In genomic region chr10:119478111-119479047, GRCh38 we compare ENCODE assay signal across 9 cellular contexts.
DNase-seq lines count a peak whose midpoint lies in the region; ATAC-seq lines count a peak whose summit lies in the region.
"Had no signal": no experiment of that assay in that cellular context is flagged by ENCODE, and none has a peak within 500 bp of the region (broad histone marks: within the 10 kb centered on the region; RNA-seq: fewer than 3 reads in every experiment).

No MANE protein-coding gene starts in this region.

- no peaks in the 10 kb centered on the region for H3K36me3 Mint-ChIP-seq in activated T-cell treated with anti-CD3 and anti-CD28 coated beads, Interleukin-2, amount 50 U/mL, for 4 hours (ENCODE audit: insufficient read depth)
- H3K36me3 Mint-ChIP-seq in T-helper 1 cell treated with Interleukin-12 subunit alpha and Interleukin-12 subunit beta and Interleukin-4 antibody, amounts not matched to agents 30 μg/mL and 1 μg/mL, for 36 hours (ENCODE audit: low read depth): peaks cover 2% of the 10 kb centered on the region
- H3K36me3 Mint-ChIP-seq in stimulated activated naive CD8-positive, alpha-beta T cell treated with anti-CD3 and anti-CD28 coated beads, Interleukin-15, Interleukin-2, amounts not matched to agents 100 ng/mL and 50 ng/mL, for 24 hours (ENCODE audit: low read depth): no peaks in the 10 kb centered on the region

- H3K4me3 Mint-ChIP-seq in activated T-cell treated with anti-CD3 and anti-CD28 coated beads, Interleukin-2, amount 50 U/mL, for 4 hours: peak overlapping the region; percentile 55
- H3K4me3 Mint-ChIP-seq in T-helper 1 cell treated with Interleukin-12 subunit alpha and Interleukin-12 subunit beta and Interleukin-4 antibody, amounts not matched to agents 30 μg/mL and 1 μg/mL, for 36 hours: peak overlapping the region; percentile 72
- peak overlapping the region; percentile 52 for H3K4me3 Mint-ChIP-seq in stimulated activated naive CD8-positive, alpha-beta T cell treated with anti-CD3 and anti-CD28 coated beads, Interleukin-15, Interleukin-2, amounts not matched to agents 100 ng/mL and 50 ng/mL, for 24 hours

- no peaks in the 10 kb centered on the region for H3K9me3 Mint-ChIP-seq in activated T-cell treated with anti-CD3 and anti-CD28 coated beads, Interleukin-2, amount 50 U/mL, for 4 hours
- H3K9me3 Mint-ChIP-seq in T-helper 1 cell treated with Interleukin-12 subunit alpha and Interleukin-12 subunit beta and Interleukin-4 antibody, amounts not matched to agents 30 μg/mL and 1 μg/mL, for 36 hours: peaks cover 3% of the 10 kb centered on the region
- no peaks in the 10 kb centered on the region for H3K9me3 Mint-ChIP-seq in stimulated activated naive CD8-positive, alpha-beta T cell treated with anti-CD3 and anti-CD28 coated beads, Interleukin-15, Interleukin-2, amounts not matched to agents 100 ng/mL and 50 ng/mL, for 24 hours

- ATAC-seq in activated T-cell treated with anti-CD3 and anti-CD28 coated beads, Interleukin-2, amount 50 U/mL, for 4 hours: peak; percentile 72 to 87
- peak; percentile 80 for ATAC-seq in HG02973 (IDR thresholded peaks at IDR 0.05; ENCODE audit: unreplicated experiment)

- H3K27me3 Mint-ChIP-seq in activated T-cell treated with anti-CD3 and anti-CD28 coated beads, Interleukin-2, amount 50 U/mL, for 4 hours (ENCODE audit: low read depth): no peaks in the 10 kb centered on the region
- no peaks in the 10 kb centered on the region for H3K27me3 Mint-ChIP-seq in T-helper 1 cell treated with Interleukin-12 subunit alpha and Interleukin-12 subunit beta and Interleukin-4 antibody, amounts not matched to agents 30 μg/mL and 1 μg/mL, for 36 hours (ENCODE audit: low read depth)
- H3K27me3 Mint-ChIP-seq in stimulated activated naive CD8-positive, alpha-beta T cell treated with anti-CD3 and anti-CD28 coated beads, Interleukin-15, Interleukin-2, amounts not matched to agents 100 ng/mL and 50 ng/mL, for 24 hours: no peaks in the 10 kb centered on the region

- peak overlapping the region; percentile 82 for H3K27ac Mint-ChIP-seq in T-helper 1 cell treated with Interleukin-12 subunit alpha and Interleukin-12 subunit beta and Interleukin-4 antibody, amounts not matched to agents 30 μg/mL and 1 μg/mL, for 36 hours
- peak overlapping the region; percentile 75 for H3K27ac Mint-ChIP-seq in stimulated activated naive CD8-positive, alpha-beta T cell treated with anti-CD3 and anti-CD28 coated beads, Interleukin-15, Interleukin-2, amounts not matched to agents 100 ng/mL and 50 ng/mL, for 24 hours

- DNase-seq in activated T-cell treated with anti-CD3 and anti-CD28 coated beads, Interleukin-2, amount 50 U/mL, for 4 hours: no peak
- DNase-seq in activated T-cell treated with anti-CD3 and anti-CD28 coated beads for 4 hours (no peak), AG20443 (ENCODE audit: low spot score) (no peak), dermis blood vessel endothelial cell (no peak), NCI-H524 (lab: John Stamatoyannopoulos, UW) (no peak)
- DNase-seq: NCI-H2029 treated with DMSO at 0.1 percent for 48 hours had no signal

- H3K4me1 Mint-ChIP-seq in activated T-cell treated with anti-CD3 and anti-CD28 coated beads, Interleukin-2, amount 50 U/mL, for 4 hours (ENCODE audit: low read depth): peaks cover 28% of the 10 kb centered on the region
- peaks cover 32% of the 10 kb centered on the region for H3K4me1 Mint-ChIP-seq in T-helper 1 cell treated with Interleukin-12 subunit alpha and Interleukin-12 subunit beta and Interleukin-4 antibody, amounts not matched to agents 30 μg/mL and 1 μg/mL, for 36 hours (ENCODE audit: low read depth)
- peaks cover 35% of the 10 kb centered on the region for H3K4me1 Mint-ChIP-seq in stimulated activated naive CD8-positive, alpha-beta T cell treated with anti-CD3 and anti-CD28 coated beads, Interleukin-15, Interleukin-2, amounts not matched to agents 100 ng/mL and 50 ng/mL, for 24 hours (ENCODE audit: low read depth)
